1 cellular context compared by ENCODE assay signal in the genomic region with DNA sequence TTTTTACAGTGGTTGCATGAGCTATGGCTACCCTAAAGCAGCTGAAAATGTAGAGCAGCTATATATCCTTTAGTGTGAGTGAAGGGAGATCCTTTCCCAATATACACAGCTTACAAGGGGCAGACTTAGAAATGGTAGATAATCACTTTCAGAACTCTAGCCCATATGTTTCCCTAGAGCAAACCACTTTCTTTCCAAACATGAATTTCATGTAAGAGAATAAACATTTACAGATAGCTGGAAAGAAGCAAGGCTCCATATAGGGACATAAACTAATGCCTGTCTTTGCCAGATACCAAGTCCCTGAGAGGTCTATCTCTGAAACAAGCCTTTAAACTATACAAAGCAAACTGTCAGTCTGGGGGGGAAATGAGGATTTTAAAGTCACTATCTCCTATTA.
TF ChIP-seq lines count a peak whose summit lies in the region.

No MANE protein-coding gene starts in this region.

TF ChIP-seq in IMR-90, 13 proteins besides CTCF, POLR2A, EP300 and RAD21:
- no peak for TF ChIP-seq RFX5 (IDR thresholded peaks at IDR 0.05; ENCODE audit: low read depth, low read length)
- TF ChIP-seq BHLHE40 (IDR thresholded peaks at IDR 0.05; ENCODE audit: low read depth, low read length) = no peak
- no peak for TF ChIP-seq CHD1 (IDR thresholded peaks at IDR 0.05; ENCODE audit: low read depth, low read length)
- no peak for TF ChIP-seq NFE2L2 (IDR thresholded peaks at IDR 0.05; ENCODE audit: low read depth, low read length)
- TF ChIP-seq, protein P1, sequence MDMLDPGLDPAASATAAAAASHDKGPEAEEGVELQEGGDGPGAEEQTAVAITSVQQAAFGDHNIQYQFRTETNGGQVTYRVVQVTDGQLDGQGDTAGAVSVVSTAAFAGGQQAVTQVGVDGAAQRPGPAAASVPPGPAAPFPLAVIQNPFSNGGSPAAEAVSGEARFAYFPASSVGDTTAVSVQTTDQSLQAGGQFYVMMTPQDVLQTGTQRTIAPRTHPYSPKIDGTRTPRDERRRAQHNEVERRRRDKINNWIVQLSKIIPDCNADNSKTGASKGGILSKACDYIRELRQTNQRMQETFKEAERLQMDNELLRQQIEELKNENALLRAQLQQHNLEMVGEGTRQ (IDR thresholded peaks at IDR 0.05; ENCODE audit: low read depth, low read length) = no peak
- no peak for TF ChIP-seq CEBPB (IDR thresholded peaks at IDR 0.05; ENCODE audit: low read depth, low read length)
- no peak for TF ChIP-seq RCOR1 (IDR thresholded peaks at IDR 0.05; ENCODE audit: insufficient replicate concordance, low read length)
- TF ChIP-seq MAFK (IDR thresholded peaks at IDR 0.05; ENCODE audit: low read depth, low read length) = no peak
- no peak for TF ChIP-seq FOS (IDR thresholded peaks at IDR 0.05; ENCODE audit: low read depth, low read length)
